Comparison of ENCODE assay signal across 8 cellular contexts in genomic region chr22:39135092-39135896, GRCh38. TPM values are rescaled to one million over a fixed set of nuclear protein-coding genes. Genes with fewer than 3 reads are reported as not detected.
DNase-seq lines count a peak whose midpoint lies in the region; TF ChIP-seq lines count a peak whose summit lies in the region.

No MANE protein-coding gene starts in this region.

- H3K79me2 ChIP-seq in Karpas-422 (ENCODE audit: low read length), result no peaks in the 10 kb centered on the region

- H3K9me3 ChIP-seq in Karpas-422 (ENCODE audit: low read length), result no peaks in the 10 kb centered on the region

- H3K36me3 ChIP-seq in Karpas-422 (ENCODE audit: insufficient read depth, low read length), result no peaks in the 10 kb centered on the region

- peak; percentile 56 for TF ChIP-seq CTCF in fibroblast of the aortic adventitia (IDR thresholded peaks at IDR 0.05; ENCODE audit: insufficient read depth, low read length)

- H4K20me1 ChIP-seq in Karpas-422 (ENCODE audit: insufficient read depth, low read depth, low read length), result no peaks in the 10 kb centered on the region

- DNase-seq in ELF-1 (ENCODE audit: low read depth, low spot score) (peak; percentile 86), Karpas-422 (peak; percentile 81), fibroblast of the aortic adventitia (ENCODE audit: low read depth) (no peak), retina (peak; percentile 47), SIG-M5 treated with dmso at 0.1 percent for 504 hours (lab: John Stamatoyannopoulos, UW; ENCODE audit: unreplicated experiment) (no peak), DMS79 treated with DMSO at 0.1 percent for 48 hours (lab: John Stamatoyannopoulos, UW) (no peak), globus pallidus (ENCODE audit: low spot score) (no peak)
- DNase-seq in activated CD4-positive, alpha-beta T cell treated with anti-CD3 and anti-CD28 coated beads, Interleukin-2, amount 50 U/mL, for 48 hours, result peak; percentile 34 to 50

- H3K4me2 ChIP-seq in Karpas-422 (ENCODE audit: low read depth, low read length, poor library complexity, severe bottlenecking), result no peak overlapping the region

- H3K4me3 ChIP-seq in Karpas-422 (ENCODE audit: low read length), result no peak overlapping the region
- no peak overlapping the region for H3K4me3 ChIP-seq in fibroblast of the aortic adventitia (ENCODE audit: low read depth, low read length)

- H3K27ac ChIP-seq in Karpas-422 (ENCODE audit: low read length), result no peak overlapping the region

- H3K9me2 ChIP-seq in Karpas-422 (replicated peaks; ENCODE audit: insufficient read depth, low read length), result no peaks in the 10 kb centered on the region

- no peak overlapping the region for H2AFZ ChIP-seq in Karpas-422 (ENCODE audit: low read length)

- no peak overlapping the region for H3K9ac ChIP-seq in Karpas-422 (ENCODE audit: low read length)

- no peaks in the 10 kb centered on the region for H3K27me3 ChIP-seq in Karpas-422 (ENCODE audit: low read length)

- no peaks in the 10 kb centered on the region for H3K4me1 ChIP-seq in Karpas-422 (ENCODE audit: low read length)

RNA-seq across cellular contexts. Expression of gene CBX7, which starts 17.2 kb away (rescaled TPM):
- 1.7 and 3.5 TPM in 2 replicates for total RNA-seq in Karpas-422 (2014; rRNA removed; shearing (Covaris generic); ENCODE audit: low replicate concordance)
- total RNA-seq in fibroblast of the aortic adventitia (ENCODE audit: low replicate concordance), result 8.0 and 30.3 TPM in 2 replicates

RNA-seq across cellular contexts. Expression of gene APOBEC3H, which starts 38.2 kb away (rescaled TPM):
- total RNA-seq in Karpas-422 (2014; rRNA removed; shearing (Covaris generic); ENCODE audit: low replicate concordance), result not detected in 2 replicates
- total RNA-seq in fibroblast of the aortic adventitia (ENCODE audit: low replicate concordance), result 0.45 TPM in 1 of 2 replicates, not detected in the other

RNA-seq across cellular contexts. Expression of gene APOBEC3G, which starts 58.2 kb away (rescaled TPM):
- 6.0 and 6.5 TPM in 2 replicates for total RNA-seq in Karpas-422 (2014; rRNA removed; shearing (Covaris generic); ENCODE audit: low replicate concordance)
- total RNA-seq in fibroblast of the aortic adventitia (ENCODE audit: low replicate concordance), result 4.3 and 7.4 TPM in 2 replicates

Comparison
In these comparisons a context has a peak if more than half of its experiments do, and no peak if none do; other contexts are left out.
1. DNase-seq: peak in ELF-1 (single experiment), Karpas-422 (single experiment), activated CD4-positive, alpha-beta T cell treated with anti-CD3 and anti-CD28 coated beads, Interleukin-2, amount 50 U/mL, for 48 hours (2 of 2) and retina (single experiment); none in fibroblast of the aortic adventitia (single experiment), SIG-M5 treated with dmso at 0.1 percent for 504 hours (single experiment), DMS79 treated with DMSO at 0.1 percent for 48 hours (single experiment) and globus pallidus (single experiment).